8 cellular contexts compared by ENCODE assay signal in genomic region chr6:42402184-42402583, GRCh38. TPM values are rescaled to one million over a fixed set of nuclear protein-coding genes. Genes with fewer than 3 reads are reported as not detected.
DNase-seq lines count a peak whose midpoint lies in the region; ATAC-seq and TF ChIP-seq lines count a peak whose summit lies in the region.

No MANE protein-coding gene starts in this region.

- DNase-seq in activated CD8-positive, alpha-beta memory T cell treated with anti-CD3 and anti-CD28 coated beads, Interleukin-2, amount 50 U/mL, for 4 hours, result peak; percentile 52
- DNase-seq in naive thymus-derived CD4-positive, alpha-beta T cell, result peak in 1 of 9 donors; percentile 51
- DNase-seq in hepatic stellate cell (ENCODE audit: low spot score), result no peak
- no peak for DNase-seq in osteoblast (ENCODE audit: insufficient read length, low spot score, missing footprints)
- no peak for DNase-seq in cerebellar cortex (ENCODE audit: low spot score)
- DNase-seq in putamen (ENCODE audit: low spot score), result no peak

- CTCF ChIA-PET in naive thymus-derived CD4-positive, alpha-beta T cell (lab: Charles Lee), result interaction anchor here (0.6 to 1.0 kb wide), 4 partner anchors 9 to 178 kb away, joined by 3 read pairs; no protein-coding TSS in a partner anchor

- peak overlapping the region in 5 of 10 donors; percentile 30 to 67 (median 49) for H3K4me3 Mint-ChIP-seq in naive thymus-derived CD4-positive, alpha-beta T cell

- H3K9me3 Mint-ChIP-seq in naive thymus-derived CD4-positive, alpha-beta T cell, result no peaks in the 10 kb centered on the region

- peaks cover 79% of the 10 kb centered on the region for H3K79me2 ChIP-seq in osteoblast (ENCODE audit: insufficient read depth, low read length)

- no peak overlapping the region for H3K27ac ChIP-seq in naive thymus-derived CD4-positive, alpha-beta T cell (ENCODE audit: low read depth, low read length)
- no peak overlapping the region for H3K27ac ChIP-seq in osteoblast (ENCODE audit: low read depth, low read length)

- peak overlapping the region; percentile 21 for H3K4me3 ChIP-seq in naive thymus-derived CD4-positive, alpha-beta T cell (ENCODE audit: low read length)
- no peak overlapping the region for H3K4me3 ChIP-seq in osteoblast (ENCODE audit: insufficient read depth, low read length)

- peak; percentile 84 for ATAC-seq in GM19035 (IDR thresholded peaks at IDR 0.05; ENCODE audit: unreplicated experiment)
- peak; percentile 77 for ATAC-seq in HG03280 (IDR thresholded peaks at IDR 0.05; ENCODE audit: unreplicated experiment)
- peak; percentile 55 for ATAC-seq in naive thymus-derived CD4-positive, alpha-beta T cell

- no peaks in the 10 kb centered on the region for H3K27me3 Mint-ChIP-seq in naive thymus-derived CD4-positive, alpha-beta T cell

- H2AFZ ChIP-seq in osteoblast (ENCODE audit: low read length), result no peak overlapping the region

- H3K27ac Mint-ChIP-seq in naive thymus-derived CD4-positive, alpha-beta T cell, result peak overlapping the region in 4 of 9 donors; percentile 51 to 89 (median 78)

- intact Hi-C loops in naive thymus-derived CD4-positive, alpha-beta T cell (cut with micrococcal nuclease), result loop anchor here (1.0 to 5.0 kb wide), 3 partner anchors 12 to 35 kb away; no protein-coding TSS in a partner anchor

- peaks cover 29 to 51% of the 10 kb centered on the region in 2 donors for H3K4me1 ChIP-seq in naive thymus-derived CD4-positive, alpha-beta T cell (ENCODE audit: control insufficient read depth in 2 of 2, insufficient read depth in 2 of 2, low read length in 2 of 2)
- H3K4me1 ChIP-seq in osteoblast (ENCODE audit: insufficient read depth, low read length), result peaks cover 32% of the 10 kb centered on the region

- H3K36me3 ChIP-seq in naive thymus-derived CD4-positive, alpha-beta T cell (ENCODE audit: control insufficient read depth in 2 of 3, insufficient read depth in 3 of 3, low read length in 3 of 3), result no peaks in the 10 kb centered on the region
- H3K36me3 ChIP-seq in osteoblast (ENCODE audit: insufficient read depth, low read length), result no peaks in the 10 kb centered on the region

- POLR2A ChIA-PET in naive thymus-derived CD4-positive, alpha-beta T cell (lab: Charles Lee), result interaction anchor here (1.0 to 9.8 kb wide), 4 partner anchors 9 to 26 kb away, joined by 3 to 75 read pairs (median 6); no protein-coding TSS in a partner anchor

- peaks cover 2% of the 10 kb centered on the region for H4K20me1 ChIP-seq in osteoblast (ENCODE audit: insufficient read depth, low read length)

- no peaks in the 10 kb centered on the region for H3K9me3 ChIP-seq in naive thymus-derived CD4-positive, alpha-beta T cell (ENCODE audit: control insufficient read depth in 2 of 3, low read length in 3 of 3)
- no peaks in the 10 kb centered on the region for H3K9me3 ChIP-seq in osteoblast (ENCODE audit: low read depth, low read length)

- TF ChIP-seq CTCF in osteoblast (IDR thresholded peaks at IDR 0.05; ENCODE audit: extremely low read depth, low read depth, low read length), result no peak

- H3K4me2 ChIP-seq in osteoblast (ENCODE audit: insufficient read depth, low read length), result no peak overlapping the region

- no peaks in the 10 kb centered on the region for H3K27me3 ChIP-seq in naive thymus-derived CD4-positive, alpha-beta T cell (ENCODE audit: control insufficient read depth in 2 of 2, insufficient read depth in 2 of 2, low read length in 2 of 2)
- no peaks in the 10 kb centered on the region for H3K27me3 ChIP-seq in osteoblast (ENCODE audit: insufficient read depth, low read length)

- H3K4me1 Mint-ChIP-seq in naive thymus-derived CD4-positive, alpha-beta T cell, result peaks cover 56 to 98% (median 91%) of the 10 kb centered on the region in 7 donors

- H3K36me3 Mint-ChIP-seq in naive thymus-derived CD4-positive, alpha-beta T cell, result peaks cover 0 to 22% (median 6%) of the 10 kb centered on the region in 5 donors

RNA-seq across cellular contexts. Expression of gene TRERF1, which starts 49.5 kb away (rescaled TPM):
- total RNA-seq in naive thymus-derived CD4-positive, alpha-beta T cell, result 10 to 100 TPM; 20.7 to 32.4 (median 27.1) TPM
- 1 to 10 TPM; 4.8 to 7.5 TPM for polyA plus RNA-seq in naive thymus-derived CD4-positive, alpha-beta T cell
- total RNA-seq in osteoblast, result 3.8 and 4.7 TPM in 2 replicates
